In the genomic region with DNA sequence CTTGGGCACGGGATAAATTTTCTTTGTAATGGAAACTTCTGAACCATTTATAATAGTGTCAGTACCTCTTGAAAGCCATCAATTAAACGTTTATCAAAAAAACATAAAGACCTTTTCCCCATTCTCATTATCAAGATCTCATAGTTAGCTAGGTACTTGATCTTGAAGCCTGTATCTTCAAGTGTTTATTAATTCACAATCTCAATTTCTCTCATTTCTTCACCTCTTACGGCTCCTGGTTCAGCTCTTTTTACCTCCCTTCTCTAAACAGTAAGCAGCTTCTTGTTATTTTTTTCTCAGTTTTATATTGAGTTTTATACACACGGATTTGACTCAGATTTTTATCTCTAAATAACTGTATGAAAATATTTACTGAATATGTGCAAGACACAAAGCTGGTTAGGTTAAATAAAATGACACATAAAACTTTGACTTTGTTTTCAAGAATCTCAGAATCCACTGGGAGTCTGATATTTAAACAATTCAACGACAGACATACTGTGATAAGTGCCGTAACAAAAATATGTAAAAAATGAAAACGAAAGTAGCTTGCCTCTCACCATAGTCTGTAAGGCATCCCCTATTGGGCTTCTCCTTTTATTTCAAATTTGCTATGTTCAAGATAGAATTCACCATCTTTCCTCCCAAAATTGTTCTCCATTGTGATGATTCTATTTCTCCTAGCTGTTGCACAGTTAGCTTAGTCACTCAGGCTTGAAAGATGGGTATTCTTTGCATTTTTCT, we compare ENCODE assay signal across 24 cellular contexts.
DNase-seq lines count a peak whose midpoint lies in the region; ATAC-seq and TF ChIP-seq lines count a peak whose summit lies in the region.
"Had no signal": no experiment of that assay in that cellular context is flagged by ENCODE, and none has a peak within 500 bp of the region (broad histone marks: within the 10 kb centered on the region; RNA-seq: fewer than 3 reads in every experiment).

No MANE protein-coding gene starts in this region.

- no peak overlapping the region for H3K9ac ChIP-seq in MM.1S (ENCODE audit: low read length)

- no peaks in the 10 kb centered on the region for H3K4me1 ChIP-seq in MM.1S (ENCODE audit: low read length)
- no peaks in the 10 kb centered on the region for H3K4me1 ChIP-seq in thoracic aorta (ENCODE audit: control insufficient read depth in 1 of 2, low read depth in 2 of 2)
- H3K4me1 ChIP-seq in tibial artery = peaks cover 0 to 4% (median 0%) of the 10 kb centered on the region in 4 donors

- H3K27ac ChIP-seq in MM.1S (ENCODE audit: low read length) = no peak overlapping the region
- H3K27ac ChIP-seq in thoracic aorta = no peak overlapping the region
- H3K27ac ChIP-seq in tibial artery = no peak overlapping the region
- H3K27ac ChIP-seq: SK-N-MC had no signal

- intact Hi-C loops in tibial artery (cut with DNase I; ENCODE audit: low total_unique reads) = no loop called here

- DNase-seq in MM.1S = peak; percentile 9
- peak; percentile 24 for DNase-seq in fibroblast of peridontal ligament (ENCODE audit: extremely low read depth)
- DNase-seq in thoracic aorta (ENCODE audit: low spot score) = no peak
- DNase-seq in effector CD4-positive, alpha-beta T cell = no peak
- DNase-seq in NCI-H2171 (lab: John Stamatoyannopoulos, UW) = no peak
- no peak for DNase-seq in tibial artery
- DNase-seq: AML-193; C1 segment of cervical spinal cord; CD8-positive, alpha-beta T cell; GDM1; H7; NCI-H1092 treated with DMSO at 0.1 percent for 48 hours; NCI-H1436 treated with DMSO at 0.1 percent for 48 hours; NCI-H1930; NCI-H345; NCI-H524 treated with DMSO at 0.1 percent for 48 hours; PC-3; RPMI8226; SHP77 treated with DMSO at 0.1 percent for 48 hours; T-cell had no signal

- no peaks in the 10 kb centered on the region for H3K79me2 ChIP-seq in MM.1S (ENCODE audit: low read length)

- no peak overlapping the region for H3K4me3 ChIP-seq in MM.1S (ENCODE audit: low read length)
- H3K4me3 ChIP-seq in thoracic aorta = peak overlapping the region; percentile 50
- H3K4me3 ChIP-seq in tibial artery = peak overlapping the region in 1 of 2 donors; percentile 21
- H3K4me3 ChIP-seq: K562, SK-N-MC had no signal

- TF ChIP-seq CTCF in MM.1S (IDR thresholded peaks at IDR 0.05; ENCODE audit: low read length) (no peak), thoracic aorta (IDR thresholded peaks at IDR 0.05) (no peak), tibial artery (IDR thresholded peaks at IDR 0.05) (no peak)

- H3K9me2 ChIP-seq in MM.1S (replicated peaks; ENCODE audit: insufficient read depth, low read length) = no peaks in the 10 kb centered on the region

- H3F3A ChIP-seq in MM.1S (ENCODE audit: insufficient read depth, low read length) = no peaks in the 10 kb centered on the region

- ATAC-seq in GM18867 (IDR thresholded peaks at IDR 0.05; ENCODE audit: unreplicated experiment) (peak; percentile 47), thoracic aorta (ENCODE audit: insufficient number of reproducible peaks, low FRiP score, low read depth) (no peak), GM18858 (IDR thresholded peaks at IDR 0.05; ENCODE audit: unreplicated experiment) (no peak)
- ATAC-seq: CD8-positive, alpha-beta T cell; K562; PC-3; T-cell had no signal

- no peak overlapping the region for H2AFZ ChIP-seq in MM.1S (ENCODE audit: low read length)

- no peaks in the 10 kb centered on the region for H4K20me1 ChIP-seq in MM.1S (ENCODE audit: insufficient read depth, low read length)

- H3K4me2 ChIP-seq in MM.1S (ENCODE audit: low read depth, low read length) = no peak overlapping the region

- no peaks in the 10 kb centered on the region for H3K36me3 ChIP-seq in MM.1S (replicated peaks; ENCODE audit: insufficient read depth, low read length)
- H3K36me3 ChIP-seq in thoracic aorta = no peaks in the 10 kb centered on the region
- H3K36me3 ChIP-seq in tibial artery = no peaks in the 10 kb centered on the region

- H3K27me3 ChIP-seq in MM.1S (replicated peaks; ENCODE audit: insufficient read depth, low read length) = no peaks in the 10 kb centered on the region
- no peaks in the 10 kb centered on the region for H3K27me3 ChIP-seq in thoracic aorta (replicated peaks; ENCODE audit: insufficient read depth)
- H3K27me3 ChIP-seq in tibial artery = no peaks in the 10 kb centered on the region

- H3K9me3 ChIP-seq in MM.1S (replicated peaks; ENCODE audit: insufficient read depth, low read length) (no peaks in the 10 kb centered on the region), thoracic aorta (no peaks in the 10 kb centered on the region), tibial artery (no peaks in the 10 kb centered on the region)

Comparison
In these comparisons a context has a peak if more than half of its experiments do, and no peak if none do; other contexts are left out.
1. DNase-seq: peak in MM.1S (single experiment) and fibroblast of peridontal ligament (single experiment); none in thoracic aorta (single experiment), effector CD4-positive, alpha-beta T cell (single experiment), NCI-H2171 (single experiment) and tibial artery (0 of 2).